1 cellular context compared by ENCODE assay signal in genomic region chr6:148769304-148769968, GRCh38.
TF ChIP-seq lines count a peak whose summit lies in the region.

No MANE protein-coding gene starts in this region.

TF ChIP-seq in GM23338, 12 proteins besides CTCF, POLR2A, EP300 and RAD21 (continued from another document):
- TF ChIP-seq ZNF462 (CRISPR knock-in tag; IDR thresholded peaks at IDR 0.05) (no peak), CREB1 (CRISPR knock-in tag; IDR thresholded peaks at IDR 0.05; ENCODE audit: low read depth) (no peak), ZNF331 (CRISPR knock-in tag; IDR thresholded peaks at IDR 0.05; ENCODE audit: low read depth) (no peak), EZH2 (IDR thresholded peaks at IDR 0.05; ENCODE audit: low read depth, unreplicated experiment) (no peak), JUNB (IDR thresholded peaks at IDR 0.05; ENCODE audit: unreplicated experiment) (no peak)
